In the genomic region with DNA sequence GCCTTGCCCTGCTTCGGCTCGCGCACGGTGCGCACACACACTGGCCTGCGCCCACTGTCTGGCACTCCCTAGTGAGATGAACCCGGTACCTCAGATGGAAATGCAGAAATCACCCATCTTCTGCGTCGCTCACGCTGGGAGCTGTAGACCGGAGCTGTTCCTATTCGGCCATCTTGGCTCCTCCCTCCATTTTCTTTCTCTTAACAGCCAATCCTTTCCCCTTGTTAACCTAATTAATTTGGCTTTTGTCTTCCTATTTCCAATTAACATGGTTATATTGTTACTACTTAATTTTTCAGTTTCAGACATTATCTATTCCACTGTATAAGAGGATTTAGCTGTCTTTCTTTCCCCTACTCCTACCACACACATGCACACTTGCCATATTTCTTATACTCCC, we compare ENCODE assay signal across 4 cellular contexts. TPM values are rescaled to one million over a fixed set of nuclear protein-coding genes. Genes with fewer than 3 reads are reported as not detected.
"Had no signal": no experiment of that assay in that cellular context is flagged by ENCODE, and none has a peak within 500 bp of the region (broad histone marks: within the 10 kb centered on the region; RNA-seq: fewer than 3 reads in every experiment).

No MANE protein-coding gene starts in this region.

RNA-seq across cellular contexts. Expression of gene SYT14, which starts 18.4 kb away (rescaled TPM):
- total RNA-seq: HT-29; Right ventricle myocardium superior; T-helper 1 cell treated with Interleukin-12 subunit alpha and Interleukin-12 subunit beta and Interleukin-4 antibody, amounts not matched to agents 30 ng/mL and 1 ng/mL, for 36 hours had no signal
- polyA plus RNA-seq: IgD-negative memory B cell had no signal
